In the genomic region with DNA sequence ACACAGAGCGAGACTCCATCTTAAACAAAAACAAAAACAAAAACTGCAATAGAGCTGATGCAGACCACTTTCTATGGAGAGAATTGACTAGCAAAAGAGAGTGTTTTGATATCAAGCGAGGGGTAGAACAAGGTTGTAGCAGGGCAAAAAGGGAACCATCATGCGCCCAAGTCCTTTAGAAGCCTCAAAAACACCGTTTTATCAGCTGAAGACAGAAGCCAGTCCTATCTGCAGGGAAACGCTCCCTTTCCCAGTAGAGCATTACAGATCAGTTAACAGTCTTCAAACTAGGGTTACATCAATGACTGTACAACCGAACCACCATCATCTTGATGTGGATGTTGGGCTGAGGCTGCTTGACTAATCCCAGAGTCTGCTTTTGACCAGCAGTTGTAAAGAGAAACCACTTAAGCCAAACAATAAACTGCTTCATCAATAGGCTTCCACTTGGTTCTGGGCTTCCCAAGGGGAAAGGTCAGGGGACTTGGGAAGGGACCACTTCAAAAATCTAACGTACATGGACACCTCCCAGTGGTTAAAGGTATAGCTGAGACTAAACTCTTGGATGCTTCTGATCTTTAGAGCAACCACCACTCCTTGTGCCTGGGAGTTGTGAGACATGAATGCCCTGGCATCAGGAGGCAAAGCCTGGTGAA, we compare ENCODE assay signal across 1 cellular context.
A peak's percentile ranks its signal among the peaks of the same experiment; 100 is the strongest.
TF ChIP-seq lines count a peak whose summit lies in the region.

No MANE protein-coding gene starts in this region.

TF ChIP-seq in K562, 482 proteins besides CTCF, POLR2A, EP300 and RAD21 (continued from another document and continues in another):
- peak; percentile 42; the same call in 1 of the 2 replicates for TF ChIP-seq ZNF592 (IDR thresholded peaks at IDR 0.05)
- TF ChIP-seq ZFP30 (CRISPR knock-in tag; IDR thresholded peaks at IDR 0.05; ENCODE audit: borderline replicate concordance): no peak
- no peak for TF ChIP-seq ARID2 (IDR thresholded peaks at IDR 0.05)
- no peak for TF ChIP-seq CLOCK (CRISPR knock-in tag; IDR thresholded peaks at IDR 0.05; ENCODE audit: borderline replicate concordance)
- no peak for TF ChIP-seq MCM7 (IDR thresholded peaks at IDR 0.05)
- no peak for TF ChIP-seq E2F8 (IDR thresholded peaks at IDR 0.05; ENCODE audit: low read depth, partially characterized antibody)
- TF ChIP-seq, protein P1, sequence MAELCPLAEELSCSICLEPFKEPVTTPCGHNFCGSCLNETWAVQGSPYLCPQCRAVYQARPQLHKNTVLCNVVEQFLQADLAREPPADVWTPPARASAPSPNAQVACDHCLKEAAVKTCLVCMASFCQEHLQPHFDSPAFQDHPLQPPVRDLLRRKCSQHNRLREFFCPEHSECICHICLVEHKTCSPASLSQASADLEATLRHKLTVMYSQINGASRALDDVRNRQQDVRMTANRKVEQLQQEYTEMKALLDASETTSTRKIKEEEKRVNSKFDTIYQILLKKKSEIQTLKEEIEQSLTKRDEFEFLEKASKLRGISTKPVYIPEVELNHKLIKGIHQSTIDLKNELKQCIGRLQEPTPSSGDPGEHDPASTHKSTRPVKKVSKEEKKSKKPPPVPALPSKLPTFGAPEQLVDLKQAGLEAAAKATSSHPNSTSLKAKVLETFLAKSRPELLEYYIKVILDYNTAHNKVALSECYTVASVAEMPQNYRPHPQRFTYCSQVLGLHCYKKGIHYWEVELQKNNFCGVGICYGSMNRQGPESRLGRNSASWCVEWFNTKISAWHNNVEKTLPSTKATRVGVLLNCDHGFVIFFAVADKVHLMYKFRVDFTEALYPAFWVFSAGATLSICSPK (IDR thresholded peaks at IDR 0.05; ENCODE audit: borderline replicate concordance): no peak
- no peak for TF ChIP-seq CAMTA2 (CRISPR knock-in tag; conservative IDR thresholded peaks at IDR 0.05)
- no peak for TF ChIP-seq POLR3A (IDR thresholded peaks at IDR 0.05; ENCODE audit: borderline replicate concordance, extremely low read depth, insufficient read depth, insufficient read length)
- no peak for TF ChIP-seq ILK (tag; IDR thresholded peaks at IDR 0.05; ENCODE audit: borderline replicate concordance, low read depth)
- no peak for TF ChIP-seq ARNT (IDR thresholded peaks at IDR 0.05)
- no peak for TF ChIP-seq ZNF318 (IDR thresholded peaks at IDR 0.05; ENCODE audit: borderline replicate concordance in 1 of 2, low read depth in 1 of 2)
- no peak for TF ChIP-seq POLR2B (IDR thresholded peaks at IDR 0.05; ENCODE audit: low read depth, partially characterized antibody)
- TF ChIP-seq KAT7 (CRISPR knock-in tag; IDR thresholded peaks at IDR 0.05; ENCODE audit: borderline replicate concordance): no peak
- no peak for TF ChIP-seq PTRF (tag; IDR thresholded peaks at IDR 0.05)
- no peak for TF ChIP-seq TAF9B (IDR thresholded peaks at IDR 0.05; ENCODE audit: partially characterized antibody)
- TF ChIP-seq CC2D1A (IDR thresholded peaks at IDR 0.05): no peak
- TF ChIP-seq ZBED1 (IDR thresholded peaks at IDR 0.05): 0 out of 2 replicates have a peak, but pooled peaks have one; percentile 50
- peak; percentile 26; the same call in 1 of the 2 replicates for TF ChIP-seq NFIC (IDR thresholded peaks at IDR 0.05)
- TF ChIP-seq PCBP1 (IDR thresholded peaks at IDR 0.05; ENCODE audit: low read depth, low read length, poor library complexity, severe bottlenecking): no peak
- no peak for TF ChIP-seq CBX1 (IDR thresholded peaks at IDR 0.05; ENCODE audit: low read depth)
- TF ChIP-seq RBM39 (optimal IDR thresholded peaks at IDR 0.05; ENCODE audit: low read depth, low read length): no peak
- TF ChIP-seq ELF2 (CRISPR knock-in tag; IDR thresholded peaks at IDR 0.05): no peak
- TF ChIP-seq CREM (IDR thresholded peaks at IDR 0.05; ENCODE audit: low read depth): peak; percentile 69
- no peak for TF ChIP-seq CREB1 (IDR thresholded peaks at IDR 0.05)
- TF ChIP-seq CREB1 (CRISPR knock-in tag; IDR thresholded peaks at IDR 0.05): no peak
- TF ChIP-seq, protein P2, sequence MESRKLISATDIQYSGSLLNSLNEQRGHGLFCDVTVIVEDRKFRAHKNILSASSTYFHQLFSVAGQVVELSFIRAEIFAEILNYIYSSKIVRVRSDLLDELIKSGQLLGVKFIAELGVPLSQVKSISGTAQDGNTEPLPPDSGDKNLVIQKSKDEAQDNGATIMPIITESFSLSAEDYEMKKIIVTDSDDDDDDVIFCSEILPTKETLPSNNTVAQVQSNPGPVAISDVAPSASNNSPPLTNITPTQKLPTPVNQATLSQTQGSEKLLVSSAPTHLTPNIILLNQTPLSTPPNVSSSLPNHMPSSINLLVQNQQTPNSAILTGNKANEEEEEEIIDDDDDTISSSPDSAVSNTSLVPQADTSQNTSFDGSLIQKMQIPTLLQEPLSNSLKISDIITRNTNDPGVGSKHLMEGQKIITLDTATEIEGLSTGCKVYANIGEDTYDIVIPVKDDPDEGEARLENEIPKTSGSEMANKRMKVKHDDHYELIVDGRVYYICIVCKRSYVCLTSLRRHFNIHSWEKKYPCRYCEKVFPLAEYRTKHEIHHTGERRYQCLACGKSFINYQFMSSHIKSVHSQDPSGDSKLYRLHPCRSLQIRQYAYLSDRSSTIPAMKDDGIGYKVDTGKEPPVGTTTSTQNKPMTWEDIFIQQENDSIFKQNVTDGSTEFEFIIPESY (CRISPR knock-in tag; IDR thresholded peaks at IDR 0.05): no peak
- TF ChIP-seq THAP7 (CRISPR knock-in tag; IDR thresholded peaks at IDR 0.05): no peak
- no peak for TF ChIP-seq PHF8 (IDR thresholded peaks at IDR 0.05; ENCODE audit: borderline replicate concordance, low read length)
- TF ChIP-seq GTF2F1 (IDR thresholded peaks at IDR 0.05; ENCODE audit: low read depth, low read length): no peak
- TF ChIP-seq SMARCB1 (IDR thresholded peaks at IDR 0.05; ENCODE audit: insufficient read length, low read depth): no peak
- no peak for TF ChIP-seq CBX3 (IDR thresholded peaks at IDR 0.05; ENCODE audit: borderline replicate concordance in 1 of 2, low read length in 2 of 2)
- no peak for TF ChIP-seq POLR2H (tag; IDR thresholded peaks at IDR 0.05; ENCODE audit: low read depth)
